In genomic region chr1:112509660-112510178, GRCh38 we compare ENCODE assay signal across 1 cellular context.
TF ChIP-seq lines count a peak whose summit lies in the region.

No MANE protein-coding gene starts in this region.

TF ChIP-seq in endothelial cell of umbilical vein, 7 proteins besides CTCF, POLR2A, EP300 and RAD21:
- no peak for TF ChIP-seq MAX (IDR thresholded peaks at IDR 0.05; ENCODE audit: insufficient read depth, insufficient read length)
- peak; percentile 12 for TF ChIP-seq EZH2 (IDR thresholded peaks at IDR 0.05; ENCODE audit: borderline replicate concordance, low read depth, low read length, severe bottlenecking)
